In the genomic region with DNA sequence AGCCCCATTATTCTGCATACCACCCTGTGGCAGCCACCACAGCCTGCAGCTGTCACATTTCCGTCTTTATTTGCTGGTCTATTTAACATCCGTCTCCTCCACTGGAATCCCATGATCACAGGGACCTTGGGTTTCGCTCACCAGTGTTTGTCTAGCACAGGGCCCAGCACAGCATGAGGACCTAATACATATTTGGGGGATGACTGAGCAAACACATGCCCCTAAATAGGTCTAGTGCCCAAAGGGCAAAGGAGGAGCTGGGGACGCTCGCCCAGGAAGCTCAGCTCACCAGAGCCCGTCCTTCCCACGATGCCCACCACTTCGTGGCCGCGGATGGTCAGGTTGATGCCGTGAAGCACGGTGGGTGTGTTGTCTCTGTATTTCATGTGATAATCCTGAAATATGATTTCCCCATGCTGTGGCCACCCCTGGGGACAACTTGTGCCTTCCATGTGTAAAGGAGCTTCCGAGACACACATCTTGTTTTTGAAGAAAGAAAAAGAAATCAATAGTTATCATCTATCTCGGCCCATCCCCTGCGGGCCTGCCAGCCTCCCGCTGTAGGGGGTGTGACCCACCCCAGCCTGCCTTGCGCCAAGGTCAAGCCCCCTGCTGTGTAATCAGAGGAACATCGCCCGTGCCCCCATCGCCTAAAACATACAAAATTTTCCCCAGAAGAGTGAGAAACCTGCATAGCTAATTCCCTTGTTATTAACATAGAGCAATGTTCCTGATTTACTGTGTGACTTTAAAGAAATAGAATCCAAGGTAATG, we compare ENCODE assay signal across 1 cellular context.
A peak's percentile ranks its signal among the peaks of the same experiment; 100 is the strongest.
TF ChIP-seq lines count a peak whose summit lies in the region.

No MANE protein-coding gene starts in this region.

TF ChIP-seq in HepG2, 621 proteins besides CTCF, POLR2A, EP300 and RAD21 (continued from another document and continues in another):
- TF ChIP-seq, protein P1, sequence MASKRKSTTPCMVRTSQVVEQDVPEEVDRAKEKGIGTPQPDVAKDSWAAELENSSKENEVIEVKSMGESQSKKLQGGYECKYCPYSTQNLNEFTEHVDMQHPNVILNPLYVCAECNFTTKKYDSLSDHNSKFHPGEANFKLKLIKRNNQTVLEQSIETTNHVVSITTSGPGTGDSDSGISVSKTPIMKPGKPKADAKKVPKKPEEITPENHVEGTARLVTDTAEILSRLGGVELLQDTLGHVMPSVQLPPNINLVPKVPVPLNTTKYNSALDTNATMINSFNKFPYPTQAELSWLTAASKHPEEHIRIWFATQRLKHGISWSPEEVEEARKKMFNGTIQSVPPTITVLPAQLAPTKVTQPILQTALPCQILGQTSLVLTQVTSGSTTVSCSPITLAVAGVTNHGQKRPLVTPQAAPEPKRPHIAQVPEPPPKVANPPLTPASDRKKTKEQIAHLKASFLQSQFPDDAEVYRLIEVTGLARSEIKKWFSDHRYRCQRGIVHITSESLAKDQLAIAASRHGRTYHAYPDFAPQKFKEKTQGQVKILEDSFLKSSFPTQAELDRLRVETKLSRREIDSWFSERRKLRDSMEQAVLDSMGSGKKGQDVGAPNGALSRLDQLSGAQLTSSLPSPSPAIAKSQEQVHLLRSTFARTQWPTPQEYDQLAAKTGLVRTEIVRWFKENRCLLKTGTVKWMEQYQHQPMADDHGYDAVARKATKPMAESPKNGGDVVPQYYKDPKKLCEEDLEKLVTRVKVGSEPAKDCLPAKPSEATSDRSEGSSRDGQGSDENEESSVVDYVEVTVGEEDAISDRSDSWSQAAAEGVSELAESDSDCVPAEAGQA (IDR thresholded peaks at IDR 0.05; ENCODE audit: low read depth) = no peak
- TF ChIP-seq, protein P1 (CRISPR knock-in tag; IDR thresholded peaks at IDR 0.05; ENCODE audit: borderline replicate concordance) = no peak
- no peak for TF ChIP-seq ZNF780A (CRISPR knock-in tag; IDR thresholded peaks at IDR 0.05)
- TF ChIP-seq ZNF382 (CRISPR knock-in tag; IDR thresholded peaks at IDR 0.05; ENCODE audit: borderline replicate concordance) = no peak
- no peak for TF ChIP-seq DR1 (CRISPR knock-in tag; IDR thresholded peaks at IDR 0.05)
- TF ChIP-seq, protein P2, sequence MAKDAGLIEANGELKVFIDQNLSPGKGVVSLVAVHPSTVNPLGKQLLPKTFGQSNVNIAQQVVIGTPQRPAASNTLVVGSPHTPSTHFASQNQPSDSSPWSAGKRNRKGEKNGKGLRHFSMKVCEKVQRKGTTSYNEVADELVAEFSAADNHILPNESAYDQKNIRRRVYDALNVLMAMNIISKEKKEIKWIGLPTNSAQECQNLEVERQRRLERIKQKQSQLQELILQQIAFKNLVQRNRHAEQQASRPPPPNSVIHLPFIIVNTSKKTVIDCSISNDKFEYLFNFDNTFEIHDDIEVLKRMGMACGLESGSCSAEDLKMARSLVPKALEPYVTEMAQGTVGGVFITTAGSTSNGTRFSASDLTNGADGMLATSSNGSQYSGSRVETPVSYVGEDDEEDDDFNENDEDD (CRISPR knock-in tag; IDR thresholded peaks at IDR 0.05; ENCODE audit: borderline replicate concordance) = no peak
- TF ChIP-seq ETV5 (CRISPR knock-in tag; IDR thresholded peaks at IDR 0.05; ENCODE audit: borderline replicate concordance) = 0 out of 2 replicates have a peak, but pooled peaks have one; percentile 57
- no peak for TF ChIP-seq ZBTB3 (CRISPR knock-in tag; IDR thresholded peaks at IDR 0.05; ENCODE audit: borderline replicate concordance, low read depth)
- no peak for TF ChIP-seq ZNF292 (CRISPR knock-in tag; IDR thresholded peaks at IDR 0.05; ENCODE audit: borderline replicate concordance, low read depth)
- TF ChIP-seq ZMYM3 (CRISPR knock-in tag; IDR thresholded peaks at IDR 0.05) = no peak
- no peak for TF ChIP-seq MTA3 (CRISPR knock-in tag; IDR thresholded peaks at IDR 0.05)
- peak; percentile 69 for TF ChIP-seq TEAD3 (CRISPR knock-in tag; optimal IDR thresholded peaks at IDR 0.05; ENCODE audit: borderline replicate concordance)
- no peak for TF ChIP-seq ZNF709 (CRISPR knock-in tag; IDR thresholded peaks at IDR 0.05)
- TF ChIP-seq MYC (CRISPR knock-in tag; IDR thresholded peaks at IDR 0.05; ENCODE audit: borderline replicate concordance) = no peak
- no peak for TF ChIP-seq SIX1 (CRISPR knock-in tag; IDR thresholded peaks at IDR 0.05; ENCODE audit: borderline replicate concordance)
- TF ChIP-seq ERF (CRISPR knock-in tag; IDR thresholded peaks at IDR 0.05) = 0 out of 2 replicates have a peak, but pooled peaks have one; percentile 47
- peak; percentile 41; the same call in 1 of the 2 replicates for TF ChIP-seq ZBTB38 (CRISPR knock-in tag; IDR thresholded peaks at IDR 0.05)
- TF ChIP-seq ZFX (CRISPR knock-in tag; IDR thresholded peaks at IDR 0.05; ENCODE audit: low read depth) = no peak
- TF ChIP-seq, protein P3, sequence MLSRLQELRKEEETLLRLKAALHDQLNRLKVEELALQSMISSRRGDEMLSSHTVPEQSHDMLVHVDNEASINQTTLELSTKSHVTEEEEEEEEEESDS (CRISPR knock-in tag; IDR thresholded peaks at IDR 0.05; ENCODE audit: borderline replicate concordance) = no peak
- 0 out of 2 replicates have a peak, but pooled peaks have one; percentile 13 for TF ChIP-seq ZNF446 (CRISPR knock-in tag; IDR thresholded peaks at IDR 0.05)
- TF ChIP-seq ZC3H13 (CRISPR knock-in tag; IDR thresholded peaks at IDR 0.05) = no peak
- TF ChIP-seq, protein P4, sequence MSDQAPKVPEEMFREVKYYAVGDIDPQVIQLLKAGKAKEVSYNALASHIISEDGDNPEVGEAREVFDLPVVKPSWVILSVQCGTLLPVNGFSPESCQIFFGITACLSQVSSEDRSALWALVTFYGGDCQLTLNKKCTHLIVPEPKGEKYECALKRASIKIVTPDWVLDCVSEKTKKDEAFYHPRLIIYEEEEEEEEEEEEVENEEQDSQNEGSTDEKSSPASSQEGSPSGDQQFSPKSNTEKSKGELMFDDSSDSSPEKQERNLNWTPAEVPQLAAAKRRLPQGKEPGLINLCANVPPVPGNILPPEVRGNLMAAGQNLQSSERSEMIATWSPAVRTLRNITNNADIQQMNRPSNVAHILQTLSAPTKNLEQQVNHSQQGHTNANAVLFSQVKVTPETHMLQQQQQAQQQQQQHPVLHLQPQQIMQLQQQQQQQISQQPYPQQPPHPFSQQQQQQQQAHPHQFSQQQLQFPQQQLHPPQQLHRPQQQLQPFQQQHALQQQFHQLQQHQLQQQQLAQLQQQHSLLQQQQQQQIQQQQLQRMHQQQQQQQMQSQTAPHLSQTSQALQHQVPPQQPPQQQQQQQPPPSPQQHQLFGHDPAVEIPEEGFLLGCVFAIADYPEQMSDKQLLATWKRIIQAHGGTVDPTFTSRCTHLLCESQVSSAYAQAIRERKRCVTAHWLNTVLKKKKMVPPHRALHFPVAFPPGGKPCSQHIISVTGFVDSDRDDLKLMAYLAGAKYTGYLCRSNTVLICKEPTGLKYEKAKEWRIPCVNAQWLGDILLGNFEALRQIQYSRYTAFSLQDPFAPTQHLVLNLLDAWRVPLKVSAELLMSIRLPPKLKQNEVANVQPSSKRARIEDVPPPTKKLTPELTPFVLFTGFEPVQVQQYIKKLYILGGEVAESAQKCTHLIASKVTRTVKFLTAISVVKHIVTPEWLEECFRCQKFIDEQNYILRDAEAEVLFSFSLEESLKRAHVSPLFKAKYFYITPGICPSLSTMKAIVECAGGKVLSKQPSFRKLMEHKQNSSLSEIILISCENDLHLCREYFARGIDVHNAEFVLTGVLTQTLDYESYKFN (CRISPR knock-in tag; conservative IDR thresholded peaks at IDR 0.05) = peak; percentile 15; the same call in 1 of the 2 replicates
- TF ChIP-seq RNF2 (conservative IDR thresholded peaks at IDR 0.05; ENCODE audit: low read depth) = no peak
- TF ChIP-seq ADNP (CRISPR knock-in tag; IDR thresholded peaks at IDR 0.05) = no peak
- TF ChIP-seq, protein P5, sequence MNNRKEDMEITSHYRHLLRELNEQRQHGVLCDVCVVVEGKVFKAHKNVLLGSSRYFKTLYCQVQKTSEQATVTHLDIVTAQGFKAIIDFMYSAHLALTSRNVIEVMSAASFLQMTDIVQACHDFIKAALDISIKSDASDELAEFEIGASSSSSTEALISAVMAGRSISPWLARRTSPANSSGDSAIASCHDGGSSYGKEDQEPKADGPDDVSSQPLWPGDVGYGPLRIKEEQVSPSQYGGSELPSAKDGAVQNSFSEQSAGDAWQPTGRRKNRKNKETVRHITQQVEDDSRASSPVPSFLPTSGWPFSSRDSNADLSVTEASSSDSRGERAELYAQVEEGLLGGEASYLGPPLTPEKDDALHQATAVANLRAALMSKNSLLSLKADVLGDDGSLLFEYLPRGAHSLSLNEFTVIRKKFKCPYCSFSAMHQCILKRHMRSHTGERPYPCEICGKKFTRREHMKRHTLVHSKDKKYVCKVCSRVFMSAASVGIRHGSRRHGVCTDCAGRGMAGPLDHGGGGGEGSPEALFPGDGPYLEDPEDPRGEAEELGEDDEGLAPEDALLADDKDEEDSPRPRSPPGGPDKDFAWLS (CRISPR knock-in tag; IDR thresholded peaks at IDR 0.05; ENCODE audit: borderline replicate concordance) = 0 out of 2 replicates have a peak, but pooled peaks have one; percentile 57
- no peak for TF ChIP-seq HDAC2 (CRISPR knock-in tag; IDR thresholded peaks at IDR 0.05)
- TF ChIP-seq, protein P6, sequence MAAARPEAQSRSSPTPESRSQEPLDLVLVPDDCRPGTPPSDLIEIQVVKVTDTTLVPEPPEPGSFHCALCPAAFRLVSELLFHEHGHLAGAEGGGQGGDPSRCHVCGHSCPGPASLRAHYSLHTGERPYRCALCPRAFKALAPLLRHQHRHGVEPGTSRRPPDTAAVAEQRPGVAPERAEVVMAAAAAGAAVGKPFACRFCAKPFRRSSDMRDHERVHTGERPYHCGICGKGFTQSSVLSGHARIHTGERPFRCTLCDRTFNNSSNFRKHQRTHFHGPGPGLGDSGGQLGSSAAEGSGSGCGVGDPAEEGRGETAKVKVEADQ (CRISPR knock-in tag; IDR thresholded peaks at IDR 0.05; ENCODE audit: borderline replicate concordance) = no peak
- TF ChIP-seq SAP130 (CRISPR knock-in tag; IDR thresholded peaks at IDR 0.05; ENCODE audit: low read depth) = peak; percentile 13; the same call in 1 of the 2 replicates
- no peak for TF ChIP-seq HOXA7 (CRISPR knock-in tag; IDR thresholded peaks at IDR 0.05)
- TF ChIP-seq, protein P7, sequence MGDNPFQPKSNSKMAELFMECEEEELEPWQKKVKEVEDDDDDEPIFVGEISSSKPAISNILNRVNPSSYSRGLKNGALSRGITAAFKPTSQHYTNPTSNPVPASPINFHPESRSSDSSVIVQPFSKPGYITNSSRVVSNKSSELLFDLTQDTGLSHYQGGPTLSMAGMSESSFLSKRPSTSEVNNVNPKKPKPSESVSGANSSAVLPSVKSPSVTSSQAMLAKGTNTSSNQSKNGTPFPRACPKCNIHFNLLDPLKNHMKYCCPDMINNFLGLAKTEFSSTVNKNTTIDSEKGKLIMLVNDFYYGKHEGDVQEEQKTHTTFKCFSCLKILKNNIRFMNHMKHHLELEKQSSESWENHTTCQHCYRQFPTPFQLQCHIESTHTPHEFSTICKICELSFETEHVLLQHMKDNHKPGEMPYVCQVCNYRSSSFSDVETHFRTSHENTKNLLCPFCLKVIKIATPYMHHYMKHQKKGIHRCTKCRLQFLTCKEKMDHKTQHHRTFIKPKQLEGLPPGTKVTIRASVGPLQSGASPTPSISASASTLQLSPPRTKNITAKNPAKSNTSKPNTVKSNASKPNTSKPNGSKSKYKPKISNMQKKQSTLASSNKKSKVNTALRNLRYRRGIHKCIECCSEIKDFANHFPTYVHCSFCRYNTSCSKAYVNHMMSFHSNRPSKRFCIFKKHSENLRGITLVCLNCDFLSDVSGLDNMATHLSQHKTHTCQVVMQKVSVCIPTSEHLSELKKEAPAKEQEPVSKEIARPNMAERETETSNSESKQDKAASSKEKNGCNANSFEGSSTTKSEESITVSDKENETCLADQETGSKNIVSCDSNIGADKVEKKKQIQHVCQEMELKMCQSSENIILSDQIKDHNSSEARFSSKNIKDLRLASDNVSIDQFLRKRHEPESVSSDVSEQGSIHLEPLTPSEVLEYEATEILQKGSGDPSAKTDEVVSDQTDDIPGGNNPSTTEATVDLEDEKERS (CRISPR knock-in tag; IDR thresholded peaks at IDR 0.05) = no peak
